31 cellular contexts compared by ENCODE assay signal in genomic region chr12:131847456-131847855, GRCh38. TPM values are rescaled to one million over a fixed set of nuclear protein-coding genes. Genes with fewer than 3 reads are reported as not detected.
"Had no signal": no experiment of that assay in that cellular context is flagged by ENCODE, and none has a peak within 500 bp of the region (broad histone marks: within the 10 kb centered on the region; RNA-seq: fewer than 3 reads in every experiment).

No MANE protein-coding gene starts in this region.

- H3K4me3 Mint-ChIP-seq: naive B cell; naive thymus-derived CD8-positive, alpha-beta T cell; natural killer cell treated with Interleukin-12 subunit alpha and Interleukin-12 subunit beta and Interleukin-15 and Interleukin-18, amount 100 ng/mL, for 72 hours; nephron progenitor cell; neural crest cell; stimulated activated effector memory CD8-positive, alpha-beta T cell treated with anti-CD3 and anti-CD28 coated beads, Interleukin-12 subunit alpha, Interleukin-12 subunit beta, amount 100 ng/mL, for 72 hours; stimulated activated naive CD8-positive, alpha-beta T cell treated with anti-CD3 and anti-CD28 coated beads, Interleukin-15, amount 100 ng/mL, for 72 hours; type B pancreatic cell had no signal

- H3K36me3 ChIP-seq: ovary, right lobe of liver, sigmoid colon, thoracic aorta, thyroid gland, upper lobe of right lung, uterus had no signal

- H3K27ac Mint-ChIP-seq: natural killer cell treated with Interleukin-12 subunit alpha and Interleukin-12 subunit beta and Interleukin-15 and Interleukin-18, amount 100 ng/mL, for 72 hours; nephron progenitor cell; progenitor cell of endocrine pancreas; stimulated activated effector memory CD8-positive, alpha-beta T cell treated with anti-CD3 and anti-CD28 coated beads, Interleukin-12 subunit alpha, Interleukin-12 subunit beta, amount 100 ng/mL, for 72 hours; stimulated activated naive CD8-positive, alpha-beta T cell treated with anti-CD3 and anti-CD28 coated beads, Interleukin-15, amount 100 ng/mL, for 72 hours; type B pancreatic cell had no signal

- H3K9me3 Mint-ChIP-seq: naive B cell; naive thymus-derived CD8-positive, alpha-beta T cell; natural killer cell treated with Interleukin-12 subunit alpha and Interleukin-12 subunit beta and Interleukin-15 and Interleukin-18, amount 100 ng/mL, for 72 hours; nephron progenitor cell; neural crest cell; stimulated activated effector memory CD8-positive, alpha-beta T cell treated with anti-CD3 and anti-CD28 coated beads, Interleukin-12 subunit alpha, Interleukin-12 subunit beta, amount 100 ng/mL, for 72 hours; stimulated activated naive CD8-positive, alpha-beta T cell treated with anti-CD3 and anti-CD28 coated beads, Interleukin-15, amount 100 ng/mL, for 72 hours; type B pancreatic cell had no signal

- ATAC-seq: naive thymus-derived CD8-positive, alpha-beta T cell; natural killer cell treated with Interleukin-12 subunit alpha and Interleukin-12 subunit beta and Interleukin-15 and Interleukin-18, amount 100 ng/mL, for 72 hours; psoas muscle; right cardiac atrium; right lobe of liver; stimulated activated effector memory CD8-positive, alpha-beta T cell treated with anti-CD3 and anti-CD28 coated beads, Interleukin-12 subunit alpha, Interleukin-12 subunit beta, amount 100 ng/mL, for 72 hours; stimulated activated naive CD8-positive, alpha-beta T cell treated with anti-CD3 and anti-CD28 coated beads, Interleukin-15, amount 100 ng/mL, for 72 hours; stimulated activated naive CD8-positive, alpha-beta T cell treated with anti-CD3 and anti-CD28 coated beads, Interleukin-15, Interleukin-2, amounts not matched to agents 100 U/mL and 50 U/mL, for 24 hours; upper lobe of right lung had no signal

- H3K4me1 ChIP-seq: parathyroid adenoma, psoas muscle, right lobe of liver, suprapubic skin, thyroid gland, tibial nerve, upper lobe of right lung, uterus had no signal

- DNase-seq: naive B cell; naive thymus-derived CD8-positive, alpha-beta T cell; nephron progenitor cell; occipital lobe; ovary; posterior cingulate gyrus; psoas muscle; right lobe of liver; sigmoid colon; small intestine; stimulated activated CD4-positive, alpha-beta T cell treated with anti-CD3 and anti-CD28 coated beads, Interleukin-15, amount 100 ng/mL, for 24 hours; stimulated activated CD4-positive, alpha-beta T cell treated with anti-CD3 and anti-CD28 coated beads, Interleukin-2, amount 100 ng/mL, for 24 hours; stimulated activated CD4-positive, alpha-beta T cell treated with anti-CD3 and anti-CD28 coated beads, Interleukin-2, amount 100 ng/mL, for 48 hours; stimulated activated CD4-positive, alpha-beta T cell treated with anti-CD3 and anti-CD28 coated beads, Interleukin-4, amount 100 ng/mL, for 24 hours; stimulated activated naive CD4-positive, alpha-beta T cell; stimulated activated naive CD8-positive, alpha-beta T cell treated with anti-CD3 and anti-CD28 coated beads, Interleukin-15, amount 100 ng/mL, for 72 hours; stimulated activated naive CD8-positive, alpha-beta T cell treated with anti-CD3 and anti-CD28 coated beads, Interleukin-15, Interleukin-2, amounts not matched to agents 100 U/mL and 50 U/mL, for 24 hours; substantia nigra; thyroid gland; upper lobe of right lung; uterus had no signal

- H3K4me1 Mint-ChIP-seq: naive B cell; naive thymus-derived CD8-positive, alpha-beta T cell; nephron progenitor cell; neural crest cell; stimulated activated effector memory CD8-positive, alpha-beta T cell treated with anti-CD3 and anti-CD28 coated beads, Interleukin-12 subunit alpha, Interleukin-12 subunit beta, amount 100 ng/mL, for 72 hours; stimulated activated naive CD8-positive, alpha-beta T cell treated with anti-CD3 and anti-CD28 coated beads, Interleukin-15, amount 100 ng/mL, for 72 hours had no signal

- H2AFZ ChIP-seq: parathyroid adenoma had no signal

- H3K9me3 ChIP-seq: ovary, psoas muscle, right lobe of liver, sigmoid colon, suprapubic skin, thoracic aorta, thyroid gland, tibial nerve, upper lobe of right lung, uterus had no signal

- H3K27ac ChIP-seq: ovary, parathyroid adenoma, psoas muscle, right lobe of liver, sigmoid colon, suprapubic skin, thoracic aorta, thyroid gland, tibial nerve, upper lobe of right lung, uterus had no signal

- H3K27me3 Mint-ChIP-seq: naive B cell; naive thymus-derived CD8-positive, alpha-beta T cell; natural killer cell treated with Interleukin-12 subunit alpha and Interleukin-12 subunit beta and Interleukin-15 and Interleukin-18, amount 100 ng/mL, for 72 hours; progenitor cell of endocrine pancreas; stimulated activated naive CD8-positive, alpha-beta T cell treated with anti-CD3 and anti-CD28 coated beads, Interleukin-15, amount 100 ng/mL, for 72 hours; type B pancreatic cell had no signal

- H3K27me3 ChIP-seq: ovary, right lobe of liver, thyroid gland, tibial nerve, upper lobe of right lung, uterus had no signal

- H3K36me3 Mint-ChIP-seq: naive B cell; naive thymus-derived CD8-positive, alpha-beta T cell; natural killer cell treated with Interleukin-12 subunit alpha and Interleukin-12 subunit beta and Interleukin-15 and Interleukin-18, amount 100 ng/mL, for 72 hours; stimulated activated effector memory CD8-positive, alpha-beta T cell treated with anti-CD3 and anti-CD28 coated beads, Interleukin-12 subunit alpha, Interleukin-12 subunit beta, amount 100 ng/mL, for 72 hours; type B pancreatic cell had no signal

- H3K4me3 ChIP-seq: ovary, psoas muscle, right lobe of liver, sigmoid colon, suprapubic skin, thoracic aorta, thyroid gland, tibial nerve, upper lobe of right lung, uterus had no signal

- FAIRE-seq: small intestine had no signal

- H3K79me2 ChIP-seq: parathyroid adenoma had no signal

- H3K9ac ChIP-seq: parathyroid adenoma had no signal

RNA-seq across cellular contexts. Expression of gene MMP17, which starts 19.3 kb away (rescaled TPM):
- total RNA-seq: natural killer cell treated with Interleukin-12 subunit alpha and Interleukin-12 subunit beta and Interleukin-15 and Interleukin-18, amount 100 ng/mL, for 72 hours had no signal
- polyA plus RNA-seq: naive thymus-derived CD8-positive, alpha-beta T cell had no signal
